ENCODE assay signal across 1 cellular context in genomic region chr11:118042791-118043190, GRCh38.
TF ChIP-seq lines count a peak whose summit lies in the region.

No MANE protein-coding gene starts in this region.

TF ChIP-seq in K562, 482 proteins besides CTCF, POLR2A, EP300 and RAD21:
- no peak for TF ChIP-seq NCOA4 (IDR thresholded peaks at IDR 0.05; ENCODE audit: partially characterized antibody)
- TF ChIP-seq E2F4 (CRISPR knock-in tag; IDR thresholded peaks at IDR 0.05; ENCODE audit: low read depth): no peak
- TF ChIP-seq SMARCA4 (IDR thresholded peaks at IDR 0.05): no peak
- no peak for TF ChIP-seq ZBTB17 (CRISPR knock-in tag; IDR thresholded peaks at IDR 0.05)
- no peak for TF ChIP-seq ZNF518B (CRISPR knock-in tag; IDR thresholded peaks at IDR 0.05)
- TF ChIP-seq IFI16 (CRISPR knock-in tag; IDR thresholded peaks at IDR 0.05): no peak
- no peak for TF ChIP-seq TFE3 (CRISPR knock-in tag; IDR thresholded peaks at IDR 0.05)
- TF ChIP-seq STAT5A (IDR thresholded peaks at IDR 0.05; ENCODE audit: borderline replicate concordance, low read length): no peak
- TF ChIP-seq CBX2 (IDR thresholded peaks at IDR 0.05; ENCODE audit: insufficient read depth, low read length, poor library complexity, severe bottlenecking): no peak
- no peak for TF ChIP-seq BMI1 (IDR thresholded peaks at IDR 0.05; ENCODE audit: low read length)
- no peak for TF ChIP-seq ETS1 (conservative IDR thresholded peaks at IDR 0.05; ENCODE audit: control insufficient read depth, low read depth, low read length)
- no peak for TF ChIP-seq HINFP (tag; conservative IDR thresholded peaks at IDR 0.05; ENCODE audit: low read depth)
- TF ChIP-seq MECOM (CRISPR knock-in tag; IDR thresholded peaks at IDR 0.05): no peak
- TF ChIP-seq HDGF (IDR thresholded peaks at IDR 0.05): no peak
- no peak for TF ChIP-seq KLF6 (CRISPR knock-in tag; IDR thresholded peaks at IDR 0.05; ENCODE audit: borderline replicate concordance)
- no peak for TF ChIP-seq PPARD (CRISPR knock-in tag; IDR thresholded peaks at IDR 0.05)
- no peak for TF ChIP-seq CREB3 (tag; conservative IDR thresholded peaks at IDR 0.05; ENCODE audit: low read depth)
- no peak for TF ChIP-seq ZNF398 (CRISPR knock-in tag; IDR thresholded peaks at IDR 0.05)
